1 cellular context compared by ENCODE assay signal in genomic region chr1:22704440-22705067, GRCh38.
A peak's percentile ranks its signal among the peaks of the same experiment; 100 is the strongest.
TF ChIP-seq lines count a peak whose summit lies in the region.

No MANE protein-coding gene starts in this region.

TF ChIP-seq in K562, 482 proteins besides CTCF, POLR2A, EP300 and RAD21 (continued from another document and continues in another):
- no peak for TF ChIP-seq KDM4B (IDR thresholded peaks at IDR 0.05; ENCODE audit: borderline replicate concordance in 2 of 2, low read depth in 1 of 2)
- TF ChIP-seq BRD4 (IDR thresholded peaks at IDR 0.05) = no peak
- no peak for TF ChIP-seq USF1 (CRISPR knock-in tag; IDR thresholded peaks at IDR 0.05)
- no peak for TF ChIP-seq HLTF (IDR thresholded peaks at IDR 0.05)
- TF ChIP-seq ZNF184 (CRISPR knock-in tag; IDR thresholded peaks at IDR 0.05) = no peak
- TF ChIP-seq ZNF174 (CRISPR knock-in tag; IDR thresholded peaks at IDR 0.05) = no peak
- peak; percentile 20 for TF ChIP-seq ZNF146 (CRISPR knock-in tag; IDR thresholded peaks at IDR 0.05; ENCODE audit: unreplicated experiment)
- peak; percentile 65 for TF ChIP-seq FOSL1 (tag; conservative IDR thresholded peaks at IDR 0.05)
- TF ChIP-seq IRF1 (CRISPR knock-in tag; IDR thresholded peaks at IDR 0.05; ENCODE audit: borderline replicate concordance) = no peak
- TF ChIP-seq JUND (IDR thresholded peaks at IDR 0.05; ENCODE audit: borderline replicate concordance, low read depth, low read length) = peak; percentile 68
- TF ChIP-seq JUND (tag; IDR thresholded peaks at IDR 0.05; ENCODE audit: borderline replicate concordance, low read depth, low read length) = peak; percentile 11; the same call in 1 of the 3 replicates
- TF ChIP-seq ATF2 (CRISPR knock-in tag; IDR thresholded peaks at IDR 0.05) = no peak
- TF ChIP-seq ZNF830 (CRISPR knock-in tag; IDR thresholded peaks at IDR 0.05) = no peak
- TF ChIP-seq TEAD1 (CRISPR knock-in tag; IDR thresholded peaks at IDR 0.05) = no peak
- TF ChIP-seq RHOXF2B (CRISPR knock-in tag; conservative IDR thresholded peaks at IDR 0.05) = no peak
- TF ChIP-seq CGGBP1 (CRISPR knock-in tag; IDR thresholded peaks at IDR 0.05) = no peak
- no peak for TF ChIP-seq HDAC8 (tag; IDR thresholded peaks at IDR 0.05)
- TF ChIP-seq CBFA2T3 (IDR thresholded peaks at IDR 0.05) = no peak
- no peak for TF ChIP-seq ZNF134 (CRISPR knock-in tag; conservative IDR thresholded peaks at IDR 0.05)
- no peak for TF ChIP-seq CCAR2 (IDR thresholded peaks at IDR 0.05; ENCODE audit: low read depth, low read length)
- no peak for TF ChIP-seq VEZF1 (CRISPR knock-in tag; IDR thresholded peaks at IDR 0.05)
- no peak for TF ChIP-seq SLC30A9 (CRISPR knock-in tag; IDR thresholded peaks at IDR 0.05)
- TF ChIP-seq ZBTB49 (CRISPR knock-in tag; IDR thresholded peaks at IDR 0.05; ENCODE audit: borderline replicate concordance) = no peak
- no peak for TF ChIP-seq HMGN3 (IDR thresholded peaks at IDR 0.05; ENCODE audit: borderline replicate concordance, extremely low read depth, insufficient read length, low read depth, low read length)
- TF ChIP-seq EHMT2 (IDR thresholded peaks at IDR 0.05) = no peak
- TF ChIP-seq ZNF280A (IDR thresholded peaks at IDR 0.05; ENCODE audit: low read depth, partially characterized antibody) = no peak
- no peak for TF ChIP-seq HOMEZ (CRISPR knock-in tag; IDR thresholded peaks at IDR 0.05)
- no peak for TF ChIP-seq MECOM (CRISPR knock-in tag; IDR thresholded peaks at IDR 0.05)
- no peak for TF ChIP-seq ZNF699 (CRISPR knock-in tag; IDR thresholded peaks at IDR 0.05; ENCODE audit: insufficient replicate concordance)
- TF ChIP-seq IRF9 (tag; IDR thresholded peaks at IDR 0.05) = no peak
- TF ChIP-seq NR1H2 (CRISPR knock-in tag; IDR thresholded peaks at IDR 0.05) = no peak
- TF ChIP-seq GABPA (tag; conservative IDR thresholded peaks at IDR 0.05; ENCODE audit: low read depth) = no peak
- no peak for TF ChIP-seq ZNF592 (IDR thresholded peaks at IDR 0.05)
- TF ChIP-seq XRCC5 (IDR thresholded peaks at IDR 0.05; ENCODE audit: low read depth, low read length) = peak; percentile 76; the same call in 1 of the 2 replicates
- TF ChIP-seq MAFG (tag; conservative IDR thresholded peaks at IDR 0.05) = no peak
- no peak for TF ChIP-seq ZNF717 (CRISPR knock-in tag; IDR thresholded peaks at IDR 0.05)
- TF ChIP-seq ETV5 (CRISPR knock-in tag; IDR thresholded peaks at IDR 0.05; ENCODE audit: low read depth) = no peak
- TF ChIP-seq SRF (CRISPR knock-in tag; IDR thresholded peaks at IDR 0.05) = peak in 1 of 2 experiments; percentile 30; a peak in 1 of 4 replicates
- TF ChIP-seq MAFF (IDR thresholded peaks at IDR 0.05; ENCODE audit: low read length) = no peak
- TF ChIP-seq ZNF511 (CRISPR knock-in tag; IDR thresholded peaks at IDR 0.05) = peak; percentile 58; the same call in 1 of the 2 replicates
- no peak for TF ChIP-seq MXD1 (CRISPR knock-in tag; IDR thresholded peaks at IDR 0.05; ENCODE audit: borderline replicate concordance, poor library complexity, severe bottlenecking)
- no peak for TF ChIP-seq FOS (IDR thresholded peaks at IDR 0.05; ENCODE audit: extremely low read depth, insufficient read length)
- no peak for TF ChIP-seq ETS1 (conservative IDR thresholded peaks at IDR 0.05; ENCODE audit: control insufficient read depth, low read depth, low read length)
- no peak for TF ChIP-seq ARID2 (IDR thresholded peaks at IDR 0.05)
- no peak for TF ChIP-seq ZNF277 (CRISPR knock-in tag; IDR thresholded peaks at IDR 0.05; ENCODE audit: borderline replicate concordance)
- peak; percentile 65; the same call in 1 of the 2 replicates for TF ChIP-seq RB1 (IDR thresholded peaks at IDR 0.05; ENCODE audit: low read depth)
